21 cellular contexts compared by ENCODE assay signal in the genomic region with DNA sequence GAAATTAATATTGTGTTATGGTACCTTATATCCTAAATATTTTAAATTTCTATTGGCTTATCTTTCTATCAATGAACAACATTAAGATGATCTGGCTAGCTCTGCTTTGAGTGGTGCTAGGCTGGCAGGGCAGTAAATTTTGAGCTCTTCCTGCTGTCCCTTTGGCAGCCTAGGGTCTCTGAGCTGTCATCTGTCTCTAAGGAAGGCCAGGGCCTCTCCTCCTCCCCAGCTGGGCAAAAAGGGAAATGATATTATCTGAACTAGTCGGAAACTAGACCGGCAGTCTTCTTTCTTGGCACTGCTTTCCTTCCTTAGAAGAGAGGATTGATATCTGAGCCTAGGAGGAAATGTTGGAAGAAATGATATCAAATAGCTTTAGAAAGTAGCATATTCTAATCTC.
DNase-seq lines count a peak whose midpoint lies in the region; ATAC-seq, FAIRE-seq and TF ChIP-seq lines count a peak whose summit lies in the region.
"Had no signal": no experiment of that assay in that cellular context is flagged by ENCODE, and none has a peak within 500 bp of the region (broad histone marks: within the 10 kb centered on the region; RNA-seq: fewer than 3 reads in every experiment).

No MANE protein-coding gene starts in this region.

- ATAC-seq in PC-3, result no peak

- H3K9me1 ChIP-seq in endothelial cell of umbilical vein (replicated peaks; ENCODE audit: control insufficient read depth, extremely low read depth, insufficient read depth, low read length), result no peaks in the 10 kb centered on the region

- dilution Hi-C loops in endothelial cell of umbilical vein (cut with MboI; ENCODE audit: extremely low pct_ligation_motif_present, low sequenced_read_pairs), result no loop called here

- H3K4me1 ChIP-seq in PC-3 (ENCODE audit: insufficient read depth, low read length) (peaks cover 18% of the 10 kb centered on the region), endothelial cell of umbilical vein (ENCODE audit: control insufficient read depth, extremely low read depth, insufficient read depth, low read length) (peaks cover 25% of the 10 kb centered on the region)
- H3K4me1 ChIP-seq: BE2C, Caco-2 had no signal

- H3K4me3 ChIP-seq in PC-3 (ENCODE audit: low read length) (no peak overlapping the region), WERI-Rb-1 (ENCODE audit: low read depth, low read length) (no peak overlapping the region), endothelial cell of umbilical vein (replicated peaks in 1 of 3; ENCODE audit: insufficient read depth in 1 of 3, low read depth in 1 of 3, low read length in 3 of 3) (no peak overlapping the region)

- H4K20me1 ChIP-seq in PC-3 (ENCODE audit: low read length) (no peaks in the 10 kb centered on the region), endothelial cell of umbilical vein (replicated peaks; ENCODE audit: control insufficient read depth, extremely low read depth, insufficient read depth, low read length) (no peaks in the 10 kb centered on the region)

- no peaks in the 10 kb centered on the region for H3F3A ChIP-seq in PC-3 (ENCODE audit: low read length, unreplicated experiment)

- no peaks in the 10 kb centered on the region for H3K4me1 Mint-ChIP-seq in T-helper 2 cell treated with Interferon-gamma antibody and Interleukin-4, amounts not matched to agents 5 μg/mL and 100 μg/mL, for 36 hours (ENCODE audit: low read depth)
- no peaks in the 10 kb centered on the region for H3K4me1 Mint-ChIP-seq in activated T-helper 2 cell treated with anti-CD3 and anti-CD28 coated beads, Interferon-gamma antibody, Interleukin-2, Interleukin-4, amounts not matched to agents 10 μg/mL and 5 μg/mL and 100 μg/mL, durations not matched to agents 14 hours and 24 hours and 36 hours (ENCODE audit: low read depth)
- H3K4me1 Mint-ChIP-seq: CD4-positive, CD25-positive, alpha-beta regulatory T cell had no signal

- H3K79me2 ChIP-seq in PC-3 (ENCODE audit: low read length) (no peaks in the 10 kb centered on the region), endothelial cell of umbilical vein (ENCODE audit: control insufficient read depth, insufficient read depth, low read length) (no peaks in the 10 kb centered on the region)

- intact Hi-C loops in PC-3 (cut with micrococcal nuclease), result no loop called here
- intact Hi-C loops in endothelial cell of umbilical vein (cut with micrococcal nuclease), result loop anchor here (2.0 kb wide), 1 partner anchor 38 kb away; no protein-coding TSS in a partner anchor
- intact Hi-C loops in activated T-helper 2 cell treated with anti-CD3 and anti-CD28 coated beads, Interferon-gamma antibody, Interleukin-2, Interleukin-4, amounts not matched to agents 10 μg/mL and 5 μg/mL and 100 μg/mL, durations not matched to agents 14 hours and 24 hours and 36 hours (cut with micrococcal nuclease), result no loop called here

- H3K27ac Mint-ChIP-seq in T-helper 2 cell treated with Interferon-gamma antibody and Interleukin-4, amounts not matched to agents 5 μg/mL and 100 μg/mL, for 36 hours, result no peak overlapping the region
- H3K27ac Mint-ChIP-seq in activated T-helper 2 cell treated with anti-CD3 and anti-CD28 coated beads, Interferon-gamma antibody, Interleukin-2, Interleukin-4, amounts not matched to agents 10 μg/mL and 5 μg/mL and 100 μg/mL, durations not matched to agents 14 hours and 24 hours and 36 hours, result no peak overlapping the region
- H3K27ac Mint-ChIP-seq: CD4-positive, CD25-positive, alpha-beta regulatory T cell had no signal

- peak; percentile 47 for FAIRE-seq in endothelial cell of umbilical vein (lab: Jason Lieb, UNC)
- FAIRE-seq: GM12891 had no signal

- no peaks in the 10 kb centered on the region for H3K9me2 ChIP-seq in PC-3 (replicated peaks; ENCODE audit: low read length)

- no peaks in the 10 kb centered on the region for H3K27me3 ChIP-seq in PC-3 (ENCODE audit: low read length)
- no peaks in the 10 kb centered on the region for H3K27me3 ChIP-seq in WERI-Rb-1 (ENCODE audit: insufficient read depth, low read depth, severe bottlenecking)
- no peaks in the 10 kb centered on the region for H3K27me3 ChIP-seq in endothelial cell of umbilical vein (ENCODE audit: control insufficient read depth in 2 of 2, insufficient read depth in 2 of 2, low read length in 2 of 2)
- H3K27me3 ChIP-seq: BE2C had no signal

- DNase-seq in DMS 273 (lab: John Stamatoyannopoulos, UW; ENCODE audit: unreplicated experiment) (peak; percentile 9), DMS 273 treated with DMSO at 0.1 percent for 48 hours (lab: John Stamatoyannopoulos, UW) (no peak), PC-3 (peak; percentile 29), WERI-Rb-1 (peak; percentile 6), endothelial cell of umbilical vein (ENCODE audit: low read depth, low spot score) (peak; percentile 44), mesenteric fat pad (ENCODE audit: low spot score) (no peak)
- DNase-seq in T-helper 2 cell treated with Interferon-gamma antibody and Interleukin-4, amounts not matched to agents 5 μg/mL and 100 μg/mL, for 36 hours (ENCODE audit: low spot score), result no peak
- no peak for DNase-seq in activated T-helper 2 cell treated with anti-CD3 and anti-CD28 coated beads, Interferon-gamma antibody, Interleukin-2, Interleukin-4, amounts not matched to agents 10 μg/mL and 5 μg/mL and 100 μg/mL, durations not matched to agents 14 hours and 24 hours and 36 hours (ENCODE audit: low spot score)
- DNase-seq: BE2C; Caco-2; CD4-positive, CD25-positive, alpha-beta regulatory T cell; EL; NCI-H1092 treated with DMSO at 0.1 percent for 48 hours; NCI-H146; NCI-H2029 treated with DMSO at 0.1 percent for 48 hours; NCI-H2171; NCI-H526 treated with DMSO at 0.1 percent for 48 hours; SHP77 had no signal

- TF ChIP-seq CTCF in PC-3 (conservative IDR thresholded peaks at IDR 0.05; ENCODE audit: low read depth, low read length), result no peak
- no peak for TF ChIP-seq CTCF in WERI-Rb-1 (IDR thresholded peaks at IDR 0.05; ENCODE audit: low read depth, low read length)
- TF ChIP-seq CTCF in endothelial cell of umbilical vein (IDR thresholded peaks at IDR 0.05; ENCODE audit: extremely low read depth in 1 of 2, insufficient read depth in 1 of 2, low read depth in 1 of 2, low read length in 2 of 2), result no peak

- no peak overlapping the region for H3K4me3 Mint-ChIP-seq in T-helper 2 cell treated with Interferon-gamma antibody and Interleukin-4, amounts not matched to agents 5 μg/mL and 100 μg/mL, for 36 hours
- H3K4me3 Mint-ChIP-seq in activated T-helper 2 cell treated with anti-CD3 and anti-CD28 coated beads, Interferon-gamma antibody, Interleukin-2, Interleukin-4, amounts not matched to agents 10 μg/mL and 5 μg/mL and 100 μg/mL, durations not matched to agents 14 hours and 24 hours and 36 hours (ENCODE audit: low read depth), result no peak overlapping the region
- H3K4me3 Mint-ChIP-seq: CD4-positive, CD25-positive, alpha-beta regulatory T cell had no signal

- POLR2A ChIA-PET in PC-3 (lab: Charles Lee; ENCODE audit: unreplicated experiment) (interaction anchor here (0.5 kb wide), 1 partner anchor 10 kb away, joined by 3 read pairs; no protein-coding TSS in a partner anchor), endothelial cell of umbilical vein (lab: Charles Lee) (no interaction called here)

- no peak overlapping the region for H2AFZ ChIP-seq in PC-3 (ENCODE audit: low read length)
- H2AFZ ChIP-seq in endothelial cell of umbilical vein (ENCODE audit: low read depth, low read length), result peak overlapping the region; percentile 51

- H3K27me3 Mint-ChIP-seq in T-helper 2 cell treated with Interferon-gamma antibody and Interleukin-4, amounts not matched to agents 5 μg/mL and 100 μg/mL, for 36 hours (ENCODE audit: low read depth), result no peaks in the 10 kb centered on the region
- H3K27me3 Mint-ChIP-seq in activated T-helper 2 cell treated with anti-CD3 and anti-CD28 coated beads, Interferon-gamma antibody, Interleukin-2, Interleukin-4, amounts not matched to agents 10 μg/mL and 5 μg/mL and 100 μg/mL, durations not matched to agents 14 hours and 24 hours and 36 hours (ENCODE audit: low read depth), result no peaks in the 10 kb centered on the region
- H3K27me3 Mint-ChIP-seq: CD4-positive, CD25-positive, alpha-beta regulatory T cell had no signal

- H3K36me3 Mint-ChIP-seq in T-helper 2 cell treated with Interferon-gamma antibody and Interleukin-4, amounts not matched to agents 5 μg/mL and 100 μg/mL, for 36 hours (ENCODE audit: low read depth), result no peaks in the 10 kb centered on the region
- no peaks in the 10 kb centered on the region for H3K36me3 Mint-ChIP-seq in activated T-helper 2 cell treated with anti-CD3 and anti-CD28 coated beads, Interferon-gamma antibody, Interleukin-2, Interleukin-4, amounts not matched to agents 10 μg/mL and 5 μg/mL and 100 μg/mL, durations not matched to agents 14 hours and 24 hours and 36 hours (ENCODE audit: low read depth)
- H3K36me3 Mint-ChIP-seq: CD4-positive, CD25-positive, alpha-beta regulatory T cell had no signal

- CTCF ChIA-PET in PC-3 (lab: Charles Lee) (no interaction called here), endothelial cell of umbilical vein (lab: Charles Lee) (interaction anchor here (1.2 to 1.8 kb wide), 3 partner anchors 17 to 1183 kb away, joined by 3 to 4 read pairs (median 3); no protein-coding TSS in a partner anchor)

- H3K9me3 ChIP-seq in PC-3 (ENCODE audit: low read length) (no peaks in the 10 kb centered on the region), WERI-Rb-1 (ENCODE audit: severe bottlenecking) (no peaks in the 10 kb centered on the region), endothelial cell of umbilical vein (replicated peaks; ENCODE audit: control insufficient read depth, insufficient read depth, low read length) (no peaks in the 10 kb centered on the region)
- H3K9me3 ChIP-seq: BE2C, Caco-2 had no signal

- H3K9ac ChIP-seq in PC-3 (ENCODE audit: low read length) (no peak overlapping the region), endothelial cell of umbilical vein (replicated peaks; ENCODE audit: extremely low read depth, insufficient read depth, low read length) (no peak overlapping the region)
- H3K9ac ChIP-seq: KMS-11 had no signal

- BruUV-seq in PC-3 (replicated peaks; lab: Mats Ljungman, UMichigan) (no TSS peak), endothelial cell of umbilical vein (replicated peaks; lab: Mats Ljungman, UMichigan) (no TSS peak)

- no peak overlapping the region for H3K27ac ChIP-seq in PC-3 (ENCODE audit: low read length)
- H3K27ac ChIP-seq in WERI-Rb-1, result no peak overlapping the region
- H3K27ac ChIP-seq in endothelial cell of umbilical vein (ENCODE audit: insufficient read depth, low read depth, low read length), result no peak overlapping the region
- H3K27ac ChIP-seq: 22Rv1, KMS-11 had no signal

- H3K9me3 Mint-ChIP-seq in T-helper 2 cell treated with Interferon-gamma antibody and Interleukin-4, amounts not matched to agents 5 μg/mL and 100 μg/mL, for 36 hours, result no peaks in the 10 kb centered on the region
- peaks cover 7% of the 10 kb centered on the region for H3K9me3 Mint-ChIP-seq in activated T-helper 2 cell treated with anti-CD3 and anti-CD28 coated beads, Interferon-gamma antibody, Interleukin-2, Interleukin-4, amounts not matched to agents 10 μg/mL and 5 μg/mL and 100 μg/mL, durations not matched to agents 14 hours and 24 hours and 36 hours

- TF ChIP-seq POLR2A in endothelial cell of umbilical vein (IDR thresholded peaks at IDR 0.05; ENCODE audit: low read depth, low read length), result no peak

- no peak overlapping the region for H3K4me2 ChIP-seq in PC-3 (ENCODE audit: low read length)
- H3K4me2 ChIP-seq in endothelial cell of umbilical vein (ENCODE audit: insufficient read depth, low read length), result peak overlapping the region; percentile 44
- H3K4me2 ChIP-seq: KMS-11 had no signal

- H3K36me3 ChIP-seq in PC-3 (ENCODE audit: low read depth, low read length), result no peaks in the 10 kb centered on the region
- H3K36me3 ChIP-seq in WERI-Rb-1, result no peaks in the 10 kb centered on the region
- no peaks in the 10 kb centered on the region for H3K36me3 ChIP-seq in endothelial cell of umbilical vein (ENCODE audit: control insufficient read depth in 2 of 2, extremely low read depth in 1 of 2, insufficient read depth in 2 of 2, low read length in 2 of 2)
- H3K36me3 ChIP-seq: BE2C had no signal

Comparison
In these comparisons a context has a peak if more than half of its experiments do, and no peak if none do; other contexts are left out.
1. DNase-seq: peak in DMS 273 (single experiment), PC-3 (single experiment), WERI-Rb-1 (single experiment) and endothelial cell of umbilical vein (single experiment); none in DMS 273 treated with DMSO at 0.1 percent for 48 hours (single experiment), T-helper 2 cell treated with Interferon-gamma antibody and Interleukin-4, amounts not matched to agents 5 μg/mL and 100 μg/mL, for 36 hours (single experiment), mesenteric fat pad (single experiment) and activated T-helper 2 cell treated with anti-CD3 and anti-CD28 coated beads, Interferon-gamma antibody, Interleukin-2, Interleukin-4, amounts not matched to agents 10 μg/mL and 5 μg/mL and 100 μg/mL, durations not matched to agents 14 hours and 24 hours and 36 hours (single experiment).